In genomic region chr1:243217401-243217800, GRCh38 we compare ENCODE assay signal across 26 cellular contexts.
"Had no signal": no experiment of that assay in that cellular context is flagged by ENCODE, and none has a peak within 500 bp of the region (broad histone marks: within the 10 kb centered on the region; RNA-seq: fewer than 3 reads in every experiment).

No MANE protein-coding gene starts in this region.

- H3K4me3 ChIP-seq: breast epithelium, heart left ventricle, right atrium auricular region, spleen, transverse colon had no signal

- DNase-seq: activated CD4-positive, alpha-beta T cell treated with anti-CD3 and anti-CD28 coated beads for 4 hours; activated CD4-positive, alpha-beta T cell treated with anti-CD3 and anti-CD28 coated beads, Interleukin-2, amount 50 U/mL, for 48 hours; activated CD8-positive, alpha-beta memory T cell treated with anti-CD3 and anti-CD28 coated beads for 24 hours; activated gamma-delta T cell; activated naive CD4-positive, alpha-beta T cell treated with anti-CD3 and anti-CD28 coated beads, Interleukin-2, amount 50 U/mL, for 16 hours; activated naive CD8-positive, alpha-beta T cell treated with anti-CD3 and anti-CD28 coated beads, Interleukin-2, amount 50 U/mL, for 24 hours; activated T-cell treated with anti-CD3 and anti-CD28 coated beads, Interleukin-2, amount 50 U/mL, for 1 hour; central memory CD4-positive, alpha-beta T cell; dermis blood vessel endothelial cell; effector CD4-positive, alpha-beta T cell; hypothalamus; immature natural killer cell; kidney; left colon; mammary epithelial cell; naive thymus-derived CD4-positive, alpha-beta T cell; nucleus accumbens; spleen; stimulated activated naive CD4-positive, alpha-beta T cell treated with Interleukin-2 at 50 U/mL for 16 hours; T-helper 9 cell; transverse colon had no signal

- H3K36me3 ChIP-seq: breast epithelium had no signal

- H3K27ac ChIP-seq: breast epithelium, epithelial cell of prostate, heart left ventricle, right atrium auricular region, spleen, transverse colon, VCaP had no signal

- H3K9me3 ChIP-seq: breast epithelium, heart left ventricle, right atrium auricular region, spleen, transverse colon had no signal

- H3K4me1 ChIP-seq: breast epithelium, transverse colon had no signal

- H3K27me3 ChIP-seq: breast epithelium, heart left ventricle, right atrium auricular region, spleen, transverse colon had no signal
